12 cellular contexts compared by ENCODE assay signal in genomic region chr12:1760566-1761382, GRCh38. TPM values are rescaled to one million over a fixed set of nuclear protein-coding genes. Genes with fewer than 3 reads are reported as not detected.
DNase-seq lines count a peak whose midpoint lies in the region; ATAC-seq, FAIRE-seq and TF ChIP-seq lines count a peak whose summit lies in the region.
"Had no signal": no experiment of that assay in that cellular context is flagged by ENCODE, and none has a peak within 500 bp of the region (broad histone marks: within the 10 kb centered on the region; RNA-seq: fewer than 3 reads in every experiment).

No MANE protein-coding gene starts in this region.

- peak overlapping the region; percentile 67 to 82 for H3K27ac ChIP-seq in A549
- no peak overlapping the region for H3K27ac ChIP-seq in kidney (ENCODE audit: low read depth in 2 of 2, low read length in 2 of 2)
- no peak overlapping the region for H3K27ac ChIP-seq in CD4-positive, alpha-beta memory T cell (ENCODE audit: low read depth, low read length)

- H3K27me3 Mint-ChIP-seq in CD4-positive, alpha-beta memory T cell: no peaks in the 10 kb centered on the region

- CTCF ChIA-PET in A549 (lab: Yijun Ruan, JAX): interaction anchor here (1.2 to 2.0 kb wide), 4 partner anchors 14 to 108 kb away, joined by 3 to 6 read pairs (median 6); no protein-coding TSS in a partner anchor
- CTCF ChIA-PET in CD4-positive, alpha-beta memory T cell (lab: Charles Lee; ENCODE audit: partially characterized antibody): interaction anchor here (0.9 kb wide), 1 partner anchor 108 kb away, joined by 3 read pairs; no protein-coding TSS in a partner anchor

- no peak overlapping the region for H3K4me3 Mint-ChIP-seq in CD4-positive, alpha-beta memory T cell

- no peak overlapping the region for H3K4me3 ChIP-seq in A549
- no peak overlapping the region for H3K4me3 ChIP-seq in kidney (ENCODE audit: low read length in 2 of 2)
- H3K4me3 ChIP-seq in CD4-positive, alpha-beta memory T cell (ENCODE audit: low read length in 2 of 2): no peak overlapping the region

- intact Hi-C loops in kidney (cut with DNase I): no loop called here
- intact Hi-C loops in CD4-positive, alpha-beta memory T cell (cut with micrococcal nuclease): no loop called here

- H3K27ac Mint-ChIP-seq in CD4-positive, alpha-beta memory T cell: peak overlapping the region in 2 of 7 donors; percentile 1 to 19

- peak; percentile 11 to 79 for DNase-seq in A549 (ENCODE audit: low read depth in 1 of 2, low spot score in 1 of 2)
- peak; percentile 54 for DNase-seq in HS-5 (ENCODE audit: low read depth)
- DNase-seq in amniotic epithelial cell (ENCODE audit: low read depth): peak; percentile 84
- DNase-seq in kidney: no peak
- DNase-seq in CD4-positive, alpha-beta memory T cell: no peak
- no peak for DNase-seq in inferior parietal cortex (ENCODE audit: extremely low spot score)
- DNase-seq in middle frontal gyrus (ENCODE audit: extremely low spot score, low spot score): no peak
- DNase-seq: activated CD4-positive, CD25-positive, alpha-beta regulatory T cell treated with anti-CD3 and anti-CD28 coated beads, Interleukin-2, amount 50 U/mL, for 72 hours; NCI-H1092 had no signal

- peaks cover 38 to 43% of the 10 kb centered on the region in 2 donors for H3K36me3 Mint-ChIP-seq in CD4-positive, alpha-beta memory T cell

- H3K9ac ChIP-seq in kidney (ENCODE audit: low read length in 2 of 2): no peak overlapping the region

- H3K9me3 Mint-ChIP-seq in CD4-positive, alpha-beta memory T cell: no peaks in the 10 kb centered on the region

- FAIRE-seq in A549 (lab: Jason Lieb, UNC): peak; percentile 28
- FAIRE-seq in kidney (lab: Jason Lieb, UNC): peak; percentile 8

- no peak for TF ChIP-seq POLR2A in A549 (IDR thresholded peaks at IDR 0.05; ENCODE audit: low read length)

- H3K36me3 ChIP-seq in kidney (ENCODE audit: control insufficient read depth in 1 of 2, insufficient read depth in 2 of 2, low read length in 2 of 2): peaks cover 2 to 5% of the 10 kb centered on the region in 2 donors
- H3K36me3 ChIP-seq in CD4-positive, alpha-beta memory T cell (ENCODE audit: insufficient read depth, low read length): peaks cover 9% of the 10 kb centered on the region

- 44% methylated on average over 2 of the region's 2 CpGs for WGBS in A549 (ENCODE audit: missing lambda C conversion rate)

- TF ChIP-seq RAD21 in A549 (conservative IDR thresholded peaks at IDR 0.05 in 1 of 2, IDR thresholded peaks at IDR 0.05 in 1 of 2): no peak

- TF ChIP-seq EP300 in A549 (IDR thresholded peaks at IDR 0.05): peak in 1 of 2 experiments; percentile 40; a peak in 1 of 5 replicates

- H3K27me3 ChIP-seq in CD4-positive, alpha-beta memory T cell (ENCODE audit: insufficient read depth, low read length): no peaks in the 10 kb centered on the region

- H3K4me2 ChIP-seq in A549: peak overlapping the region; percentile 53

- H3K4me1 ChIP-seq in A549: peaks cover 22% of the 10 kb centered on the region
- H3K4me1 ChIP-seq in kidney (ENCODE audit: control insufficient read depth in 1 of 2, insufficient read depth in 1 of 2, low read depth in 1 of 2, low read length in 2 of 2): peaks cover 0 to 5% of the 10 kb centered on the region in 2 donors
- no peaks in the 10 kb centered on the region for H3K4me1 ChIP-seq in CD4-positive, alpha-beta memory T cell (ENCODE audit: insufficient read depth, low read length)

- POLR2A ChIA-PET in A549 (lab: Yijun Ruan, JAX): interaction anchor here (0.6 to 1.2 kb wide), 2 partner anchors 17 to 70 kb away, joined by 3 to 4 read pairs; no protein-coding TSS in a partner anchor
- POLR2A ChIA-PET in CD4-positive, alpha-beta memory T cell (lab: Charles Lee; ENCODE audit: partially characterized antibody): no interaction called here

- H3K4me1 Mint-ChIP-seq in CD4-positive, alpha-beta memory T cell: peaks cover 3 to 17% (median 11%) of the 10 kb centered on the region in 4 donors

- H3K9me3 ChIP-seq in A549: 0 out of 3 replicates have a peak, but pooled peaks cover 5% of the 10 kb centered on the region
- H3K9me3 ChIP-seq in kidney (ENCODE audit: control insufficient read depth in 1 of 2, low read length in 2 of 2): no peaks in the 10 kb centered on the region
- no peaks in the 10 kb centered on the region for H3K9me3 ChIP-seq in CD4-positive, alpha-beta memory T cell (ENCODE audit: control insufficient read depth in 1 of 2, low read length in 2 of 2)

- TF ChIP-seq CTCF in A549 (IDR thresholded peaks at IDR 0.05): no peak
- no peak for TF ChIP-seq CTCF in kidney (IDR thresholded peaks at IDR 0.05; ENCODE audit: borderline replicate concordance, extremely low read depth, insufficient read depth)

- ATAC-seq in A549 (peak; percentile 88 to 90), HG02973 (IDR thresholded peaks at IDR 0.05; ENCODE audit: unreplicated experiment) (no peak)

TF ChIP-seq in A549, 52 proteins besides CTCF, POLR2A, EP300 and RAD21:
- TF ChIP-seq PBX3 (IDR thresholded peaks at IDR 0.05): no peak
- TF ChIP-seq CHD2 (IDR thresholded peaks at IDR 0.05; ENCODE audit: low read length, partially characterized antibody): no peak
- TF ChIP-seq HEYL (CRISPR knock-in tag; IDR thresholded peaks at IDR 0.05): no peak
- peak in 1 of 2 experiments; percentile 84; a peak in 2 of 4 replicates for TF ChIP-seq CEBPB (IDR thresholded peaks at IDR 0.05)
- no peak for TF ChIP-seq HOXB13 (CRISPR knock-in tag; IDR thresholded peaks at IDR 0.05; ENCODE audit: low read depth)
- no peak for TF ChIP-seq NFE2L2 (conservative IDR thresholded peaks at IDR 0.05; ENCODE audit: low read length)
- TF ChIP-seq, protein P1, sequence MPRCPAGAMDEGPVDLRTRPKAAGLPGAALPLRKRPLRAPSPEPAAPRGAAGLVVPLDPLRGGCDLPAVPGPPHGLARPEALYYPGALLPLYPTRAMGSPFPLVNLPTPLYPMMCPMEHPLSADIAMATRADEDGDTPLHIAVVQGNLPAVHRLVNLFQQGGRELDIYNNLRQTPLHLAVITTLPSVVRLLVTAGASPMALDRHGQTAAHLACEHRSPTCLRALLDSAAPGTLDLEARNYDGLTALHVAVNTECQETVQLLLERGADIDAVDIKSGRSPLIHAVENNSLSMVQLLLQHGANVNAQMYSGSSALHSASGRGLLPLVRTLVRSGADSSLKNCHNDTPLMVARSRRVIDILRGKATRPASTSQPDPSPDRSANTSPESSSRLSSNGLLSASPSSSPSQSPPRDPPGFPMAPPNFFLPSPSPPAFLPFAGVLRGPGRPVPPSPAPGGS (IDR thresholded peaks at IDR 0.05): no peak
- TF ChIP-seq JUN (IDR thresholded peaks at IDR 0.05): peak in 1 of 2 experiments; percentile 55; a peak in 1 of 5 replicates
- TF ChIP-seq JUNB (IDR thresholded peaks at IDR 0.05): peak; percentile 42; the same call in 1 of the 2 replicates
- TF ChIP-seq ZFP36 (IDR thresholded peaks at IDR 0.05; ENCODE audit: borderline replicate concordance, partially characterized antibody): no peak
- peak; percentile 55; the same call in 1 of the 2 replicates for TF ChIP-seq MAX (IDR thresholded peaks at IDR 0.05)
- no peak for TF ChIP-seq ELK1 (IDR thresholded peaks at IDR 0.05; ENCODE audit: low read depth, low read length)
- peak; percentile 32; the same call in 1 of the 2 replicates for TF ChIP-seq FOSL2 (IDR thresholded peaks at IDR 0.05)
- peak; percentile 68 for TF ChIP-seq FOSL2 (CRISPR knock-in tag; IDR thresholded peaks at IDR 0.05)
TF ChIP-seq in A549: peak in this region for 5.

RNA-seq across cellular contexts. Expression of gene LRTM2, which starts 59.6 kb away (rescaled TPM):
- not detected in 2 replicates for polyA plus RNA-seq in A549 (2011; rRNA removed)
- polyA plus RNA-seq in A549 (2012; cell fraction: cytosol; rRNA removed): 0.03 TPM in 1 of 2 replicates, not detected in the other
- polyA plus RNA-seq in A549 (2012; cell fraction: nucleus; rRNA removed): 0.02 TPM in 1 of 2 replicates, not detected in the other
- polyA plus RNA-seq in A549 (2017; fragmentation: RNase III; extraction: RNeasy Plus Mini Kit Qiagen cat#74134 plus additional on column Dnase treatment): not detected in 3 replicates
- not detected in 2 replicates for polyA minus RNA-seq in A549 (2011; rRNA and poly(A)+ RNA removed)
- not detected for total RNA-seq in kidney
- not detected for polyA plus RNA-seq in kidney (ENCODE audit: insufficient read depth, low read depth, low replicate concordance)
- total RNA-seq in CD4-positive, alpha-beta memory T cell: not detected
- polyA plus RNA-seq in CD4-positive, alpha-beta memory T cell: not detected
- total RNA-seq: osteoblast had no signal
- polyA plus RNA-seq: BJ had no signal

Comparison
In these comparisons a context has a peak if more than half of its experiments do, and no peak if none do; other contexts are left out.
1. DNase-seq: peak in A549 (2 of 2), HS-5 (single experiment) and amniotic epithelial cell (single experiment); none in kidney (single experiment), CD4-positive, alpha-beta memory T cell (0 of 5), inferior parietal cortex (single experiment) and middle frontal gyrus (single experiment).
2. H3K27ac ChIP-seq: peak in A549 (2 of 2); none in kidney (0 of 2) and CD4-positive, alpha-beta memory T cell (single experiment).